Comparison of ENCODE assay signal across 7 cellular contexts in the genomic region with DNA sequence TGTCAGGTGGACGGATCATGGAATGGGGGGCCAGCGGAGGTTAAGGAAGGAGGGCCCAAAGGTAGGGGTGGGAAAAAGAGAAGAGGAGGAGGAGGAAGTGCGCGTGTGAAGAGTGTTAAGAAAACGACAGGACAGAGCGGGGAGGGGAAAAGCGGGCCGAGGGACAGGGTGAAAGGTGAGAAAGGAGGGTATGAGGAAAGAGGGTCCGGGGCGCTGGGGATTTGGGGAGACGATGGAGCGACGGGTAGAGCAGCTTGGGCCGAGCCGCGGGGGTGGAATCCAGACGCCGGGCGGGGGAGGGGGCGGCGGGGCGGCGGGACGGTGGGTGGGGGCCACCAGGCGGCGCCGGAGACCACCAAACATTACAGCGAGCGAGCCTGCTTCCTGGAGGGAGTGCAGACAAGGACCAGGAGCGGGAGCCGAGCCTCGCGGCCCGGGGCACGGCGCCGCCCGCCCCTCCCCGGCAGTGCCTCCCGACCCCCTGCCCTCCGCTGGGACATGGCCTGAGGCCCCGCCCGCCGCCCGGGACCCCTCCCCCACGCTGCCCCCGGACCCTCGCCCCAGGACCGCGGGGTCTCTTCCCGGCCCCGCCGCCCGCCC. TPM values are rescaled to one million over a fixed set of nuclear protein-coding genes. Genes with fewer than 3 reads are reported as not detected.
DNase-seq lines count a peak whose midpoint lies in the region; ATAC-seq lines count a peak whose summit lies in the region.
"Not testable (repeated sequence)": the region's sequence is repeated elsewhere in the genome, so short reads cannot be mapped to it uniquely, and the experiment has no call there.

No MANE protein-coding gene starts in this region.

- H3K9me3 Mint-ChIP-seq in activated CD8-positive, alpha-beta T cell treated with anti-CD3 and anti-CD28 coated beads, Interleukin-2, amount 10 ng/mL, durations not matched to agents 7 days and 5 days (ENCODE audit: insufficient read depth): not testable (repeated sequence)

- H3K4me3 Mint-ChIP-seq in activated CD8-positive, alpha-beta T cell treated with anti-CD3 and anti-CD28 coated beads, Interleukin-2, amount 10 ng/mL, durations not matched to agents 7 days and 5 days: peak overlapping the region; percentile 89

- intact Hi-C loops in sciatic nerve (cut with DNase I): not testable (repeated sequence)

- H3K4me1 ChIP-seq in effector memory CD4-positive, alpha-beta T cell (ENCODE audit: control insufficient read depth, insufficient read depth, low read length, poor library complexity, severe bottlenecking): not testable (repeated sequence)

- peaks cover 13% of the 10 kb centered on the region for H3K4me1 Mint-ChIP-seq in activated CD8-positive, alpha-beta T cell treated with anti-CD3 and anti-CD28 coated beads, Interleukin-2, amount 10 ng/mL, durations not matched to agents 7 days and 5 days (ENCODE audit: low read depth)

- H3K9me3 ChIP-seq in effector memory CD4-positive, alpha-beta T cell (ENCODE audit: control insufficient read depth, low read length): not testable (repeated sequence)

- POLR2A ChIA-PET in activated CD8-positive, alpha-beta T cell treated with anti-CD3 and anti-CD28 coated beads, Interleukin-2, amount 10 ng/mL, durations not matched to agents 7 days and 5 days (lab: Charles Lee): not testable (repeated sequence)

- H3K36me3 ChIP-seq in effector memory CD4-positive, alpha-beta T cell (ENCODE audit: control insufficient read depth, insufficient read depth, low read length): not testable (repeated sequence)

- H3K4me3 ChIP-seq in Jurkat, Clone E6-1 (ENCODE audit: low read length): peak overlapping the region; percentile 52
- H3K4me3 ChIP-seq in effector memory CD4-positive, alpha-beta T cell (ENCODE audit: insufficient read depth, low read depth, low read length, poor library complexity, severe bottlenecking): peak overlapping the region; percentile 68

- H3K36me3 Mint-ChIP-seq in activated CD8-positive, alpha-beta T cell treated with anti-CD3 and anti-CD28 coated beads, Interleukin-2, amount 10 ng/mL, durations not matched to agents 7 days and 5 days (ENCODE audit: low read depth): not testable (repeated sequence)

- H3K27ac ChIP-seq in effector memory CD4-positive, alpha-beta T cell (ENCODE audit: insufficient read depth, low read length, poor library complexity, severe bottlenecking): peak overlapping the region; percentile 72

- not testable (repeated sequence) for H3K27me3 Mint-ChIP-seq in activated CD8-positive, alpha-beta T cell treated with anti-CD3 and anti-CD28 coated beads, Interleukin-2, amount 10 ng/mL, durations not matched to agents 7 days and 5 days (ENCODE audit: low read depth)

- H3K27ac Mint-ChIP-seq in activated CD8-positive, alpha-beta T cell treated with anti-CD3 and anti-CD28 coated beads, Interleukin-2, amount 10 ng/mL, durations not matched to agents 7 days and 5 days: peak overlapping the region; percentile 79

- ATAC-seq in GM18909 (IDR thresholded peaks at IDR 0.05; ENCODE audit: poor library complexity, unreplicated experiment) (peak; percentile 17), HG02763 (IDR thresholded peaks at IDR 0.05; ENCODE audit: unreplicated experiment) (peak; percentile 10), left lobe of liver (peak; percentile 18), sciatic nerve (peak; percentile 4)
- peak; percentile 14 for ATAC-seq in activated CD8-positive, alpha-beta T cell treated with anti-CD3 and anti-CD28 coated beads, Interleukin-2, amount 10 ng/mL, durations not matched to agents 7 days and 5 days

- CTCF ChIA-PET in activated CD8-positive, alpha-beta T cell treated with anti-CD3 and anti-CD28 coated beads, Interleukin-2, amount 10 ng/mL, durations not matched to agents 7 days and 5 days (lab: Charles Lee): not testable (repeated sequence)

- not testable (repeated sequence) for H3K27me3 ChIP-seq in effector memory CD4-positive, alpha-beta T cell (replicated peaks; ENCODE audit: control insufficient read depth, insufficient read depth, low read length, poor library complexity, severe bottlenecking)

- not testable (repeated sequence) for DNase-seq in Jurkat, Clone E6-1 (ENCODE audit: low read depth, low spot score); activated CD8-positive, alpha-beta T cell treated with anti-CD3 and anti-CD28 coated beads, Interleukin-2, amount 10 ng/mL, durations not matched to agents 7 days and 5 days; effector memory CD4-positive, alpha-beta T cell; left lobe of liver (ENCODE audit: low spot score)
- DNase-seq in sciatic nerve (ENCODE audit: low spot score): peak; percentile 61

RNA-seq across cellular contexts. Expression of gene NUTM2D, which starts 15.9 kb away (rescaled TPM):
- polyA plus RNA-seq in Jurkat, Clone E6-1 (2012; ENCODE audit: insufficient read depth, insufficient read length): 2.3 TPM
- 1 to 10 TPM; 1.6 to 2.0 TPM for total RNA-seq in activated CD8-positive, alpha-beta T cell treated with anti-CD3 and anti-CD28 coated beads, Interleukin-2, amount 10 ng/mL, durations not matched to agents 7 days and 5 days
- total RNA-seq in left lobe of liver: 4.0 TPM
- 4.9 TPM for total RNA-seq in sciatic nerve
